In genomic region chr17:74925242-74925641, GRCh38 we compare ENCODE assay signal across 1 cellular context.
TF ChIP-seq lines count a peak whose summit lies in the region.

No MANE protein-coding gene starts in this region.

TF ChIP-seq in WTC11, 78 proteins besides CTCF, POLR2A, EP300 and RAD21 (continued from another document):
- no peak for TF ChIP-seq ERG (CRISPR knock-in tag; IDR thresholded peaks at IDR 0.05)
- no peak for TF ChIP-seq ZNF396 (CRISPR knock-in tag; IDR thresholded peaks at IDR 0.05; ENCODE audit: borderline replicate concordance)
- no peak for TF ChIP-seq TCF7 (CRISPR knock-in tag; IDR thresholded peaks at IDR 0.05; ENCODE audit: low read depth)
- no peak for TF ChIP-seq TEAD4 (CRISPR knock-in tag; IDR thresholded peaks at IDR 0.05)
- TF ChIP-seq E2F5 (CRISPR knock-in tag; IDR thresholded peaks at IDR 0.05): no peak
- no peak for TF ChIP-seq TP53 (CRISPR knock-in tag; IDR thresholded peaks at IDR 0.05)
- TF ChIP-seq ZNF425 (CRISPR knock-in tag; conservative IDR thresholded peaks at IDR 0.05): no peak
